In the genomic region with DNA sequence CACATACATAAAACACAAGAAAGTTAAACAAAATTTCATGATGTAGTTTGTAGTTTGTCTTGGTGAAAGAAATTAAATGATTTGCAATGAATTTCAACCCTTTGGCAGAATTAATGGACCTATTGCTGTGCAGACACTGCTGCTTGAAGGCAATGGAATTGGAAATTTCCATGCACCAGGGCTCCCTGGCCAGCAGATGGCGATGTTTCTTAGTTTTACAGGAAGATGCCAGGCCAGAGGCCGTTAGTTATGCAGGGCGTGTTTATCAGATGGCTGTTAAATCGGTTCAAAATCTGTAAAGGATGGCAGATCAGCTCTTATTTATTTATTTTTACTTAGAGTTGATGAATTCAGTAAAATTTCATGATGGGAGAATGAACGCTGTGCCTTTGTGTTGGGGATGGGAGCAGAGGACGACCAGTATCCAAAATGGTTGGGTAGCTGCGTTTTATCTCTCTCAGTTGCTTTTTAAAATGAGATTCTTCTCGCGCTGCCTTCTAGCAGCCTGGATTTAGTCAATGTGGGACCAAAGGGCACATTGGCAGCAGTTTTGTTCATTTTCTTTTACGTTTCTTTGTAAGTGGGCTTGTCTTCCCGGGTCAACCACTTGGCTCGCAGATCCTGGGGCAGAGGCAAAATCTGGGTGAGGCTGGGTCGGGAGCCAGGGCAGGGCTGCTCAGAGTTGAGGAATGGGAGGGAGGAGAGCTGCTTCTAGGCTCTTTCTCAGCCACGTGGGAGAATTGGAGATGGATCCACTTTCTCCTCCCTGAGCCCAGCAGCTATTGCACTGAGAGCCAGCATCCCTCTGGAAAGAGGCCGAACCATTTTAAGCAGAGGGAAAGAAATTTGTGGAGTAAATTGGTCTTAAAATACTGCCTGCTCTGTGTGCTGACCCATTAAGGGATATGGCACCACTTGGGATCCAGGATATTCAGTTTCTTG, we compare ENCODE assay signal across 8 cellular contexts.
A peak's percentile ranks its signal among the peaks of the same experiment; 100 is the strongest.
DNase-seq lines count a peak whose midpoint lies in the region; ATAC-seq and TF ChIP-seq lines count a peak whose summit lies in the region.

No MANE protein-coding gene starts in this region.

- peak; percentile 29 for TF ChIP-seq CTCF in GM12801 (IDR thresholded peaks at IDR 0.05; ENCODE audit: extremely low read depth, insufficient read length)
- peak; percentile 84 for TF ChIP-seq CTCF in MM.1S (IDR thresholded peaks at IDR 0.05; ENCODE audit: low read length)

- no peaks in the 10 kb centered on the region for H3K4me1 ChIP-seq in MM.1S (ENCODE audit: low read length)
- no peaks in the 10 kb centered on the region for H3K4me1 ChIP-seq in SJCRH30

- no peaks in the 10 kb centered on the region for H3K79me2 ChIP-seq in MM.1S (ENCODE audit: low read length)

- no peaks in the 10 kb centered on the region for H3K9me2 ChIP-seq in MM.1S (replicated peaks; ENCODE audit: insufficient read depth, low read length)

- H3K4me3 ChIP-seq in MM.1S (ENCODE audit: low read length) (no peak overlapping the region), SJCRH30 (peak overlapping the region; percentile 37)

- ATAC-seq in activated naive CD4-positive, alpha-beta T cell treated with anti-CD3 and anti-CD28 coated beads, Interleukin-2, amount 50 U/mL, for 72 hours: peak; percentile 54 to 56
- no peak for ATAC-seq in HG03196 (IDR thresholded peaks at IDR 0.05; ENCODE audit: unreplicated experiment)

- DNase-seq in HCEC 1CT (peak; percentile 59), MM.1S (peak; percentile 67), SJCRH30 (peak; percentile 46 to 73), head of caudate nucleus (peak; percentile 71 to 98 (median 90)), posterior vena cava (ENCODE audit: low spot score) (peak; percentile 88)
- peak; percentile 55 to 71 for DNase-seq in activated naive CD4-positive, alpha-beta T cell treated with anti-CD3 and anti-CD28 coated beads, Interleukin-2, amount 50 U/mL, for 72 hours (ENCODE audit: low spot score in 2 of 2)

- no peak overlapping the region for H2AFZ ChIP-seq in MM.1S (ENCODE audit: low read length)

- H3K9ac ChIP-seq in MM.1S (ENCODE audit: low read length): no peak overlapping the region

- no peaks in the 10 kb centered on the region for H4K20me1 ChIP-seq in MM.1S (ENCODE audit: insufficient read depth, low read length)

- no peaks in the 10 kb centered on the region for H3F3A ChIP-seq in MM.1S (ENCODE audit: insufficient read depth, low read length)

- H3K36me3 ChIP-seq in MM.1S (replicated peaks; ENCODE audit: insufficient read depth, low read length): no peaks in the 10 kb centered on the region
- H3K36me3 ChIP-seq in SJCRH30: no peaks in the 10 kb centered on the region

- no peaks in the 10 kb centered on the region for H3K9me3 ChIP-seq in MM.1S (replicated peaks; ENCODE audit: insufficient read depth, low read length)
- H3K9me3 ChIP-seq in SJCRH30 (replicated peaks): no peaks in the 10 kb centered on the region

- intact Hi-C loops in head of caudate nucleus (cut with DNase I): loop anchor here (5.0 kb wide), 1 partner anchor 968 kb away; no protein-coding TSS in a partner anchor
- intact Hi-C loops in posterior vena cava (cut with DNase I): no loop called here

- no peak overlapping the region for H3K27ac Mint-ChIP-seq in activated naive CD4-positive, alpha-beta T cell treated with anti-CD3 and anti-CD28 coated beads, Interleukin-2, amount 50 U/mL, for 72 hours

- H3K9me3 Mint-ChIP-seq in activated naive CD4-positive, alpha-beta T cell treated with anti-CD3 and anti-CD28 coated beads, Interleukin-2, amount 50 U/mL, for 72 hours: no peaks in the 10 kb centered on the region

- H3K27me3 ChIP-seq in MM.1S (replicated peaks; ENCODE audit: insufficient read depth, low read length) (no peaks in the 10 kb centered on the region), SJCRH30 (no peaks in the 10 kb centered on the region)

- no peaks in the 10 kb centered on the region for H3K36me3 Mint-ChIP-seq in activated naive CD4-positive, alpha-beta T cell treated with anti-CD3 and anti-CD28 coated beads, Interleukin-2, amount 50 U/mL, for 72 hours

- H3K4me2 ChIP-seq in MM.1S (ENCODE audit: low read depth, low read length): no peak overlapping the region

- H3K27ac ChIP-seq in MM.1S (ENCODE audit: low read length): no peak overlapping the region
- no peak overlapping the region for H3K27ac ChIP-seq in SJCRH30
